ENCODE assay signal across 9 cellular contexts in the genomic region with DNA sequence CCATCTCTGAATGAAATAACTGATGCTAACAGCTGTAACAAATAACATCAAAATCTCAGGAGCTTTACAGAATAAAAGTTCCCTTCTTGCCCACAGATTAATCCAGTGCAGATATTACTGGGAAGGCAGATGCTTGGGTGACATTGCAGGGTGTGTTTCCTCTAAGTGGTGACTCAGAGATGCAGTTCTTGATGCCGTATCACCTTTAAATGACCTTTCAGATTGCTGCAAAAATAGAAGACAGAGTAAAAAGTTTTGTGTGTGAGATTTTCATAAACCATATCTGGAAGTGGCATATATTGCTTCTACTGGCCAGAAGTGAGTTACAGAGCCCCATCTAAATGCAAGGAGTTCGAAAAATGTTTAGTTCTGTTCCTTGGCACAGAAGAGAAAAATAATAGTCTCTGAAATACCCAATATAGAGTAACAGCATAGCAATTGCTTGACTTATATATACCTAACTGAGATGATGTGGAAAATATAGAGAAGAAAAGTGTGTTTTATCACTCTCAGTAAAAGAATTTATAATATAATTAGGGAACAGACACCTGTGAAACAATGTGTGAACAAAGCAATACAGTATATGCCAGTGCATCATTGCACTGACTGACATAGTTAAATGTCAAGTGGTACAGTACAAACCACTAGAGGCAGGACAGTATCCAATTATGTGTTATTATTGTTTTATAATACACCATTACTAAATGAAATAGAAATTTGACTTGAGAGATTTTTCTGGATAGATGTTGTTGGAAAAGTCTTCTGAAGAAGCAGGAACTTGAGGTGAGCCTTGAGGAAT.
DNase-seq lines count a peak whose midpoint lies in the region; ATAC-seq, FAIRE-seq and TF ChIP-seq lines count a peak whose summit lies in the region.
"Had no signal": no experiment of that assay in that cellular context is flagged by ENCODE, and none has a peak within 500 bp of the region (broad histone marks: within the 10 kb centered on the region; RNA-seq: fewer than 3 reads in every experiment).

No MANE protein-coding gene starts in this region.

- TF ChIP-seq CTCF in gastroesophageal sphincter (IDR thresholded peaks at IDR 0.05) (no peak), progenitor cell of endocrine pancreas (IDR thresholded peaks at IDR 0.05; ENCODE audit: unreplicated experiment) (no peak), suprapubic skin (IDR thresholded peaks at IDR 0.05) (no peak), endodermal cell (conservative IDR thresholded peaks at IDR 0.05) (no peak)

- no peak overlapping the region for H3K27ac Mint-ChIP-seq in progenitor cell of endocrine pancreas
- H3K27ac Mint-ChIP-seq in endodermal cell = no peak overlapping the region

- H3K36me3 Mint-ChIP-seq in progenitor cell of endocrine pancreas (ENCODE audit: insufficient read depth) = no peaks in the 10 kb centered on the region
- H3K36me3 Mint-ChIP-seq in endodermal cell (ENCODE audit: low read depth) = no peaks in the 10 kb centered on the region

- H3K36me3 ChIP-seq in gastroesophageal sphincter = no peaks in the 10 kb centered on the region
- no peaks in the 10 kb centered on the region for H3K36me3 ChIP-seq in suprapubic skin
- no peaks in the 10 kb centered on the region for H3K36me3 ChIP-seq in endodermal cell (ENCODE audit: control insufficient read depth, insufficient read depth, low read length)

- no peaks in the 10 kb centered on the region for H3K27me3 Mint-ChIP-seq in progenitor cell of endocrine pancreas
- no peaks in the 10 kb centered on the region for H3K27me3 Mint-ChIP-seq in endodermal cell (ENCODE audit: insufficient read depth)

- no peak for TF ChIP-seq POLR2A in gastroesophageal sphincter (IDR thresholded peaks at IDR 0.05)
- no peak for TF ChIP-seq POLR2A in suprapubic skin (IDR thresholded peaks at IDR 0.05)

- H3K9ac ChIP-seq in endodermal cell (ENCODE audit: extremely low read depth, low read length, poor library complexity, severe bottlenecking) = no peak overlapping the region

- H3K4me3 ChIP-seq in gastroesophageal sphincter (no peak overlapping the region), suprapubic skin (no peak overlapping the region), endodermal cell (ENCODE audit: low read length) (no peak overlapping the region)

- H3K27ac ChIP-seq in gastroesophageal sphincter (no peak overlapping the region), suprapubic skin (no peak overlapping the region), endodermal cell (ENCODE audit: low read depth, low read length) (no peak overlapping the region)
- H3K27ac ChIP-seq: 22Rv1 had no signal

- no peak for FAIRE-seq in HTR-8/SVneo (lab: Jason Lieb, UNC)

- DNase-seq in DMS53 (lab: John Stamatoyannopoulos, UW) (peak; percentile 4), DMS53 treated with DMSO at 0.1 percent for 48 hours (lab: John Stamatoyannopoulos, UW; ENCODE audit: unreplicated experiment) (no peak), HTR-8/SVneo (ENCODE audit: insufficient read length, low spot score) (peak; percentile 1), progenitor cell of endocrine pancreas (ENCODE audit: low spot score, unreplicated experiment) (no peak), suprapubic skin (ENCODE audit: low spot score in 2 of 2) (no peak), endodermal cell (no peak)

- ATAC-seq in GM21737 (IDR thresholded peaks at IDR 0.05; ENCODE audit: unreplicated experiment) = peak; percentile 55
- peak; percentile 25 for ATAC-seq in gastroesophageal sphincter

- WGBS in gastroesophageal sphincter (ENCODE audit: low coverage in 1 of 2), 2 donors = 52 to 93% methylated on average over 2 of the region's 2 CpGs
- WGBS in suprapubic skin = 55% methylated on average over 2 of the region's 2 CpGs
- WGBS in endodermal cell (ENCODE audit: insufficient coverage in 1 of 2, insufficient read length in 1 of 2), 2 experiments = 89 to 100% methylated on average over 1 to 2 of the region's 2 CpGs

- H3K4me3 Mint-ChIP-seq in progenitor cell of endocrine pancreas (ENCODE audit: low read depth) (no peak overlapping the region), endodermal cell (no peak overlapping the region)

- H3K4me1 Mint-ChIP-seq in progenitor cell of endocrine pancreas (ENCODE audit: low read depth) (peaks cover 4% of the 10 kb centered on the region), endodermal cell (peaks cover 11% of the 10 kb centered on the region)

- H3K9me3 ChIP-seq in gastroesophageal sphincter (no peaks in the 10 kb centered on the region), suprapubic skin (no peaks in the 10 kb centered on the region), endodermal cell (ENCODE audit: control insufficient read depth, low read length) (no peaks in the 10 kb centered on the region)

- no peaks in the 10 kb centered on the region for H3K9me3 Mint-ChIP-seq in progenitor cell of endocrine pancreas (ENCODE audit: low read depth)
- no peaks in the 10 kb centered on the region for H3K9me3 Mint-ChIP-seq in endodermal cell

- H3K27me3 ChIP-seq in gastroesophageal sphincter (no peaks in the 10 kb centered on the region), suprapubic skin (no peaks in the 10 kb centered on the region), endodermal cell (ENCODE audit: control insufficient read depth, insufficient read depth, low read length, poor library complexity, severe bottlenecking) (no peaks in the 10 kb centered on the region)

- TF ChIP-seq EP300 in gastroesophageal sphincter (IDR thresholded peaks at IDR 0.05) (no peak), suprapubic skin (IDR thresholded peaks at IDR 0.05) (no peak)

- H3K4me1 ChIP-seq in gastroesophageal sphincter (peaks cover 0 to 4% (median 0%) of the 10 kb centered on the region in 3 donors), suprapubic skin (no peaks in the 10 kb centered on the region), endodermal cell (ENCODE audit: control insufficient read depth, insufficient read depth, low read length) (no peaks in the 10 kb centered on the region)

Comparison
In these comparisons a context has a peak if more than half of its experiments do, and no peak if none do; other contexts are left out.
1. DNase-seq: peak in DMS53 (single experiment) and HTR-8/SVneo (single experiment); none in DMS53 treated with DMSO at 0.1 percent for 48 hours (single experiment), progenitor cell of endocrine pancreas (single experiment), suprapubic skin (0 of 2) and endodermal cell (single experiment).